Comparison of ENCODE assay signal across 17 cellular contexts in the genomic region with DNA sequence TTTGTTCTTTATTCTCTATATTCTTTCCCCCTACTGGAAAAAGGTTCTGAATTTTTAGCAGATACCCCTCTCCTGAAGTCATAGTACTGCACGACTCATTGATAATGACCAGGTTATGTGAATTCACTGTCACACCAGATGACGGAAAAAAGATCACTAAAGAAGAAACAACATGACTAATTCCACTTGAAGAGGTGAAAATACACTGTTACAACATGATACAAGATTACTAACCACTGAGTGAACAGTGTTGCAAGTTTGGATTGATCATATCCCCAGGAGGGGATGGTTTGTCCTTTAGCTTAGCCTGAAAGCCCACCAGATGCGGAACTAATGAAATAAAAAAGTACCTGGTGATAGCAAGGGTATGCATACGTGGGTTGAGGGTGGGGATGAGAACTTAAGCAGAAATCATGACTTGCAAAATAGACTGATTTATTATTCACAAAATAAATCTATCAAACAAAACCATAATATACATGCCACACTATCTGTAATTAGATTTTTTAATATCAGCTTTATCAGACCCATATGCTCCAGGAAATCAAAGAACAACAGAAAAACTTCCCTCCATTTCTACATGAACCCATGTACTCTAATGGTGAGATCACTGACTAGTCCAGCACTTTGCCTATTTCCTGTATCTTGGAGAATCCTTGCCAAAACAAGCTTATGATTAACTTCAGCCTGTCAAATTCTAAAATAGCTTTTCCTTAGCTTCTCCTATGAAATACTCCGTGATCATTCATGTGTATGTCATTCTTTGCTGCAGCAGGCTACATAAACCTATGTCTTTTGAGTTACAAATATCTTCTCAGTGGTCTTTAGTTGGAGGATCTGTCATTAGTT.
DNase-seq lines count a peak whose midpoint lies in the region; ATAC-seq and TF ChIP-seq lines count a peak whose summit lies in the region.
"Had no signal": no experiment of that assay in that cellular context is flagged by ENCODE, and none has a peak within 500 bp of the region (broad histone marks: within the 10 kb centered on the region; RNA-seq: fewer than 3 reads in every experiment).

No MANE protein-coding gene starts in this region.

- no peak overlapping the region for H3K9ac ChIP-seq in Karpas-422 (ENCODE audit: low read length)

- H3K36me3 ChIP-seq in right lobe of liver (no peaks in the 10 kb centered on the region), Karpas-422 (ENCODE audit: insufficient read depth, low read length) (no peaks in the 10 kb centered on the region)
- H3K36me3 ChIP-seq: neutrophil, suprapubic skin had no signal

- WGBS in right lobe of liver (ENCODE audit: insufficient coverage, low coverage, low lambda C conversion rate, missing lambda C conversion rate): 56% methylated on average over 5 of the region's 5 CpGs

- no peaks in the 10 kb centered on the region for H4K20me1 ChIP-seq in Karpas-422 (ENCODE audit: insufficient read depth, low read depth, low read length)

- peak; percentile 3 for DNase-seq in EH (ENCODE audit: low read depth)
- DNase-seq in RWPE1 (ENCODE audit: low spot score): peak; percentile 11
- peak; percentile 75 for DNase-seq in fibroblast of mammary gland (ENCODE audit: low read depth)
- DNase-seq in right lobe of liver: no peak
- DNase-seq in RPMI8226: no peak
- no peak for DNase-seq in dorsolateral prefrontal cortex
- no peak for DNase-seq in activated effector memory CD4-positive, alpha-beta T cell treated with Interleukin-2 at 50 U/mL for 16 hours
- DNase-seq in Karpas-422: no peak
- DNase-seq: activated CD4-positive, alpha-beta T cell treated with anti-CD3 and anti-CD28 coated beads, Interleukin-2, amount 50 U/mL, for 48 hours; activated naive CD8-positive, alpha-beta T cell treated with anti-CD3 and anti-CD28 coated beads, Interleukin-2, amount 50 U/mL, for 24 hours; activated T-cell treated with anti-CD3 and anti-CD28 coated beads, Interleukin-2, amount 50 U/mL, for 72 hours; NCI-H2029 treated with DMSO at 0.1 percent for 48 hours; PC-9; stimulated activated CD4-positive, alpha-beta T cell treated with anti-CD3 and anti-CD28 coated beads, Interleukin-2, amount 100 ng/mL, for 48 hours had no signal

- CTCF ChIA-PET in RWPE1 (lab: Yijun Ruan, JAX): interaction anchor here (0.5 to 0.7 kb wide), 4 partner anchors 11 to 1307 kb away, joined by 3 to 5 read pairs (median 3); no protein-coding TSS in a partner anchor

- no peak for TF ChIP-seq CTCF in RWPE1 (conservative IDR thresholded peaks at IDR 0.05; ENCODE audit: low read depth)
- no peak for TF ChIP-seq CTCF in fibroblast of mammary gland (conservative IDR thresholded peaks at IDR 0.05; ENCODE audit: control insufficient read depth, insufficient read depth, low read depth, low read length)
- TF ChIP-seq CTCF in right lobe of liver (IDR thresholded peaks at IDR 0.05): no peak
- no peak for TF ChIP-seq CTCF in dorsolateral prefrontal cortex (IDR thresholded peaks at IDR 0.05 in 54 of 56, conservative IDR thresholded peaks at IDR 0.05 in 2 of 56; ENCODE audit: low read depth in 1 of 56, partially characterized antibody in 56 of 56)

- no peak overlapping the region for H3K27ac ChIP-seq in RWPE1
- H3K27ac ChIP-seq in right lobe of liver: no peak overlapping the region
- H3K27ac ChIP-seq in dorsolateral prefrontal cortex: no peak overlapping the region
- H3K27ac ChIP-seq in Karpas-422 (ENCODE audit: low read length): no peak overlapping the region
- H3K27ac ChIP-seq: neutrophil, PC-9, suprapubic skin had no signal

- TF ChIP-seq POLR2A in right lobe of liver (IDR thresholded peaks at IDR 0.05): no peak

- no peak overlapping the region for H3K4me2 ChIP-seq in Karpas-422 (ENCODE audit: low read depth, low read length, poor library complexity, severe bottlenecking)
- H3K4me2 ChIP-seq: PC-9 had no signal

- no peaks in the 10 kb centered on the region for H3K27me3 ChIP-seq in right lobe of liver
- H3K27me3 ChIP-seq in dorsolateral prefrontal cortex: no peaks in the 10 kb centered on the region
- no peaks in the 10 kb centered on the region for H3K27me3 ChIP-seq in Karpas-422 (ENCODE audit: low read length)
- H3K27me3 ChIP-seq: neutrophil, suprapubic skin had no signal

- H3K9me2 ChIP-seq in Karpas-422 (replicated peaks; ENCODE audit: insufficient read depth, low read length): no peaks in the 10 kb centered on the region

- H3K79me2 ChIP-seq in Karpas-422 (ENCODE audit: low read length): no peaks in the 10 kb centered on the region

- intact Hi-C loops in right lobe of liver (cut with DNase I): no loop called here
- intact Hi-C loops in dorsolateral prefrontal cortex (cut with DNase I): no loop called here

- POLR2A ChIA-PET in RWPE1 (lab: Yijun Ruan, JAX; ENCODE audit: low non-redundant PET): no interaction called here

- peak; percentile 69 to 96 (median 83) for ATAC-seq in right lobe of liver
- ATAC-seq: activated naive CD8-positive, alpha-beta T cell treated with anti-CD3 and anti-CD28 coated beads, Interleukin-2, amount 50 U/mL, for 24 hours; activated T-cell treated with anti-CD3 and anti-CD28 coated beads, Interleukin-2, amount 50 U/mL, for 72 hours; sciatic nerve had no signal

- H3K9me3 ChIP-seq in right lobe of liver (no peaks in the 10 kb centered on the region), Karpas-422 (ENCODE audit: low read length) (no peaks in the 10 kb centered on the region)
- H3K9me3 ChIP-seq: neutrophil, suprapubic skin had no signal

- H3K4me1 ChIP-seq in right lobe of liver (peaks cover 0 to 12% (median 4%) of the 10 kb centered on the region in 4 donors), Karpas-422 (ENCODE audit: low read length) (no peaks in the 10 kb centered on the region)
- H3K4me1 ChIP-seq: suprapubic skin had no signal

- H2AFZ ChIP-seq in Karpas-422 (ENCODE audit: low read length): no peak overlapping the region
- H2AFZ ChIP-seq: PC-9 had no signal

- H3K4me3 ChIP-seq in fibroblast of mammary gland (ENCODE audit: control insufficient read depth, low read depth, low read length) (no peak overlapping the region), right lobe of liver (no peak overlapping the region), dorsolateral prefrontal cortex (no peak overlapping the region), Karpas-422 (ENCODE audit: low read length) (no peak overlapping the region)
- H3K4me3 ChIP-seq: PC-9, suprapubic skin had no signal

Comparison
In these comparisons a context has a peak if more than half of its experiments do, and no peak if none do; other contexts are left out.
1. DNase-seq: peak in EH (single experiment), RWPE1 (single experiment) and fibroblast of mammary gland (single experiment); none in right lobe of liver (0 of 3), RPMI8226 (single experiment), dorsolateral prefrontal cortex (0 of 10), activated effector memory CD4-positive, alpha-beta T cell treated with Interleukin-2 at 50 U/mL for 16 hours (single experiment) and Karpas-422 (single experiment).